ENCODE assay signal across 23 cellular contexts in genomic region chr12:6221146-6221545, GRCh38. TPM values are rescaled to one million over a fixed set of nuclear protein-coding genes. Genes with fewer than 3 reads are reported as not detected.
DNase-seq lines count a peak whose midpoint lies in the region; ATAC-seq, FAIRE-seq and TF ChIP-seq lines count a peak whose summit lies in the region.
"Had no signal": no experiment of that assay in that cellular context is flagged by ENCODE, and none has a peak within 500 bp of the region (broad histone marks: within the 10 kb centered on the region; RNA-seq: fewer than 3 reads in every experiment).

No MANE protein-coding gene starts in this region.

- H3K9me3 ChIP-seq in right cardiac atrium (ENCODE audit: control insufficient read depth, low read length) (no peaks in the 10 kb centered on the region), gastrocnemius medialis (no peaks in the 10 kb centered on the region), vagina (no peaks in the 10 kb centered on the region)
- H3K9me3 ChIP-seq: A549, SJCRH30 had no signal

- DNase-seq in left cardiac atrium (peak; percentile 57), Right ventricle myocardium inferior (ENCODE audit: missing footprints) (no peak), right cardiac atrium (peak in 2 of 3 donors; percentile 65 to 66), gastrocnemius medialis (no peak), vagina (ENCODE audit: extremely low spot score in 2 of 2) (no peak), HCEC 1CT (no peak), GM12892 (ENCODE audit: insufficient read length) (no peak)
- no peak for DNase-seq in activated CD8-positive, alpha-beta memory T cell treated with anti-CD3 and anti-CD28 coated beads, Interleukin-2, amount 50 U/mL, for 4 hours
- DNase-seq: activated naive CD8-positive, alpha-beta T cell treated with anti-CD3 and anti-CD28 coated beads, Interleukin-2, amount 10 ng/mL, durations not matched to agents 7 days and 5 days; DMS 273 treated with DMSO at 0.1 percent for 48 hours; GF-D8; Karpas-422; kidney; NCI-H1105 treated with DMSO at 0.1 percent for 48 hours; NCI-H2107; NCI-H526; SJCRH30; stimulated activated CD4-positive, alpha-beta T cell treated with anti-CD3 and anti-CD28 coated beads, Interleukin-4, amount 100 ng/mL, for 1 hour; T-helper 17 cell had no signal

- H3K4me3 ChIP-seq in right cardiac atrium (ENCODE audit: low read length) = no peak overlapping the region
- H3K4me3 ChIP-seq in gastrocnemius medialis = no peak overlapping the region
- no peak overlapping the region for H3K4me3 ChIP-seq in vagina
- H3K4me3 ChIP-seq: A549, GM12878, SJCRH30 had no signal

- H3K27me3 ChIP-seq in right cardiac atrium (ENCODE audit: control insufficient read depth, insufficient read depth) (no peaks in the 10 kb centered on the region), gastrocnemius medialis (no peaks in the 10 kb centered on the region), vagina (no peaks in the 10 kb centered on the region)
- H3K27me3 ChIP-seq: SJCRH30 had no signal

- intact Hi-C loops in left cardiac atrium (cut with DNase I) = no loop called here
- intact Hi-C loops in Right ventricle myocardium inferior (cut with DNase I) = no loop called here
- intact Hi-C loops in right cardiac atrium (cut with DNase I) = no loop called here
- intact Hi-C loops in gastrocnemius medialis (cut with DNase I; ENCODE audit: low total_unique reads) = no loop called here
- intact Hi-C loops in vagina (cut with DNase I) = no loop called here

- peak overlapping the region; percentile 21 for H3K27ac ChIP-seq in right cardiac atrium (ENCODE audit: low read length)
- H3K27ac ChIP-seq in gastrocnemius medialis = peak overlapping the region in 3 of 4 donors; percentile 26 to 65 (median 52)
- peak overlapping the region; percentile 64 for H3K27ac ChIP-seq in vagina
- H3K27ac ChIP-seq: SJCRH30 had no signal

- TF ChIP-seq CTCF in gastrocnemius medialis (IDR thresholded peaks at IDR 0.05 in 4 of 5, conservative IDR thresholded peaks at IDR 0.05 in 1 of 5) (no peak), vagina (IDR thresholded peaks at IDR 0.05) (no peak)

- FAIRE-seq in GM12892 (lab: Jason Lieb, UNC) = no peak
- FAIRE-seq: A549, GM12878, kidney had no signal

- peaks cover 16% of the 10 kb centered on the region for H3K4me1 ChIP-seq in right cardiac atrium (ENCODE audit: control insufficient read depth, insufficient read depth, low read length)
- peaks cover 35% of the 10 kb centered on the region in 2 donors for H3K4me1 ChIP-seq in gastrocnemius medialis
- peaks cover 100% of the 10 kb centered on the region for H3K4me1 ChIP-seq in vagina

- 79% methylated on average over 9 of the region's 9 CpGs for WGBS in right cardiac atrium

- in situ Hi-C loops in gastrocnemius medialis (cut with MboI; ENCODE audit: low sequenced_read_pairs in 4 of 4) = no loop called here

- no peak for TF ChIP-seq POLR2A in gastrocnemius medialis (IDR thresholded peaks at IDR 0.05)
- TF ChIP-seq POLR2A in vagina (IDR thresholded peaks at IDR 0.05) = no peak
- no peak for TF ChIP-seq POLR2A in GM12892 (IDR thresholded peaks at IDR 0.05; ENCODE audit: low read depth, low read length)

- ATAC-seq in left cardiac atrium (no peak), Right ventricle myocardium inferior (no peak), right cardiac atrium (peak in 1 of 2 donors; percentile 33), gastrocnemius medialis (no peak)
- ATAC-seq: A549; activated T-helper 17 cell treated with anti-CD3 and anti-CD28 coated beads, Interleukin-2, amount 50 U/mL, for 72 hours; GM12878; T-helper 17 cell had no signal

- H3K36me3 ChIP-seq in gastrocnemius medialis (no peaks in the 10 kb centered on the region), vagina (peaks cover 0 to 11% of the 10 kb centered on the region in 2 donors)

RNA-seq across cellular contexts. Expression of gene CD9, which starts 20.9 kb away (rescaled TPM):
- total RNA-seq in left cardiac atrium (100 to 1,000 TPM in 1 of 2 donors, 10 to 100 TPM in 1; 55.1 to 167 TPM), Right ventricle myocardium inferior (46.9 TPM), right cardiac atrium (100 to 1,000 TPM; 117 to 248 (median 134) TPM), gastrocnemius medialis (10 to 100 TPM; 26.7 to 50.6 (median 48.4) TPM), vagina (366 TPM)
- 212 TPM for polyA plus RNA-seq in right cardiac atrium
- polyA plus RNA-seq in GM12892 (2012; ENCODE audit: missing spikeins) = 12.4 TPM
- total RNA-seq: OCI-LY7 had no signal

Comparison
In these comparisons a context has a peak if more than half of its experiments do, and no peak if none do; other contexts are left out.
1. DNase-seq: peak in left cardiac atrium (single experiment) and right cardiac atrium (2 of 3); none in Right ventricle myocardium inferior (single experiment), gastrocnemius medialis (0 of 2), vagina (0 of 2), HCEC 1CT (single experiment), activated CD8-positive, alpha-beta memory T cell treated with anti-CD3 and anti-CD28 coated beads, Interleukin-2, amount 50 U/mL, for 4 hours (single experiment) and GM12892 (single experiment).
2. Peak in every context shown above with its lines, with median percentiles within 50 percentile points of each other: H3K27ac ChIP-seq.